ENCODE assay signal across 8 cellular contexts in the genomic region with DNA sequence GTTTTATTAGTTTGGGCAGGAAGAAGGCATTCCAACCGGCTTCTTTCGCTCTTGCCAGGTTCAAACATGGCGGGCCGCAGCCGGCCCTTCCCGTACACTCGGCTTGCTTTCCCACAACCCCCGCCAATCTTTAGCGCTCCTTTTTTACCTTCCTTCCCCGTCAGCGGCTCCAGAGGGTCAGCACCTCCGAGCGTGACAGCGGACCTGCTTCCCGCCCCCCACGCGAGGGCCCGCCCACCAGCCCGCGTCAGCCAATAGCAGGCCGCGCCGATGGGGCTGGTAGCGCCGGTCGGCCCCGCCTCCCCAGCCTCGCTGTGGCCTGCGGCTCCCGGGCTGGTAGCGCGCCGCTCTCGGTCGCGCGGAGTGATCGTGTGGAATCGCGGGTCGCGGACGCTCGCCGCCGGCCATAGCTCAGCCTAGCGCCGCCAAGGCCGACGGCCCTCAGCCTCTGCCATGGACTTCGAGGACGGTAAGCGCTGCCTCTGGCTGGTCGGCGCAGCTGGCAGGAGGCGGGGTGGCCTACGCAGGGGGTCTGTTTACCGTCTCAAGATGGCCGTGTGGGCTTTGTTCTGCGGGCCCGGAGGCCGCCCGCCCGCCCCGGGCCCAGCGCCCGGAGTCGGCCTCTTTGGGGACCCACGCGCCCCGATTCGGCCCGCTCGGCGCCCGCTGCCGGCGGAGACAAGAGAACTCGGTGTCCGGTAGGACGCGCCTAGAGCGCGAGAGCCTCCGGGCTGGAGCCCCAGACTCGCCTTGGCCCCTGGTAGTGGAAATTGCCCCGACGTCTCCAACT. TPM values are rescaled to one million over a fixed set of nuclear protein-coding genes. Genes with fewer than 3 reads are reported as not detected.
A peak's percentile ranks its signal among the peaks of the same experiment; 100 is the strongest.
DNase-seq lines count a peak whose midpoint lies in the region; ATAC-seq and TF ChIP-seq lines count a peak whose summit lies in the region.

A gene with protein sequence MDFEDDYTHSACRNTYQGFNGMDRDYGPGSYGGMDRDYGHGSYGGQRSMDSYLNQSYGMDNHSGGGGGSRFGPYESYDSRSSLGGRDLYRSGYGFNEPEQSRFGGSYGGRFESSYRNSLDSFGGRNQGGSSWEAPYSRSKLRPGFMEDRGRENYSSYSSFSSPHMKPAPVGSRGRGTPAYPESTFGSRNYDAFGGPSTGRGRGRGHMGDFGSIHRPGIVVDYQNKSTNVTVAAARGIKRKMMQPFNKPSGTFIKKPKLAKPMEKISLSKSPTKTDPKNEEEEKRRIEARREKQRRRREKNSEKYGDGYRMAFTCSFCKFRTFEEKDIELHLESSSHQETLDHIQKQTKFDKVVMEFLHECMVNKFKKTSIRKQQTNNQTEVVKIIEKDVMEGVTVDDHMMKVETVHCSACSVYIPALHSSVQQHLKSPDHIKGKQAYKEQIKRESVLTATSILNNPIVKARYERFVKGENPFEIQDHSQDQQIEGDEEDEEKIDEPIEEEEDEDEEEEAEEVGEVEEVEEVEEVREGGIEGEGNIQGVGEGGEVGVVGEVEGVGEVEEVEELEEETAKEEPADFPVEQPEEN (plus strand): TSS at position 306 of the 790 bp plus-strand sequence. CDS start 148 bp downstream, at position 454.

- ATAC-seq in DND-41 (ENCODE audit: insufficient read depth, low read depth) (peak; percentile 93), GM21786 (IDR thresholded peaks at IDR 0.05; ENCODE audit: unreplicated experiment) (peak; percentile 93), naive B cell (ENCODE audit: low read depth in 2 of 2) (peak; percentile 93 to 95)
- ATAC-seq in stimulated activated memory B cell treated with anti-CD40 and anti-IgM and Interleukin-4, amounts not matched to agents 10 μg/mL and 1 μg/mL and 100 μg/mL, for 72 hours = peak; percentile 99

- H3K27me3 ChIP-seq in DND-41 (ENCODE audit: insufficient read depth, low read length, poor library complexity) = no peaks in the 10 kb centered on the region

- peak within 1 kb of the TSS; percentile 86 to 99 (median 96) for H3K27ac Mint-ChIP-seq in naive B cell
- H3K27ac Mint-ChIP-seq in stimulated activated memory B cell treated with anti-CD40 and anti-IgM and Interleukin-4, amounts not matched to agents 10 μg/mL and 1 μg/mL and 100 μg/mL, for 72 hours = peak within 1 kb of the TSS; percentile 92

- peaks cover 28% of the 10 kb centered on the region; the same call in 1 of the 2 replicates for H4K20me1 ChIP-seq in DND-41 (ENCODE audit: insufficient read depth, low read length)

- H3K9me3 ChIP-seq in DND-41 (ENCODE audit: insufficient read depth, low read length, severe bottlenecking) = no peaks in the 10 kb centered on the region
- no peaks in the 10 kb centered on the region for H3K9me3 ChIP-seq in KOPT-K1 (ENCODE audit: insufficient read depth, low read length, poor library complexity, severe bottlenecking)

- H3K27ac ChIP-seq in DND-41 (ENCODE audit: low read length) (peak within 1 kb of the TSS; percentile 96), KOPT-K1 (ENCODE audit: low read depth, low read length, poor library complexity, severe bottlenecking) (peak within 1 kb of the TSS; percentile 80)

- H3K27me3 Mint-ChIP-seq in naive B cell = no peaks in the 10 kb centered on the region
- H3K27me3 Mint-ChIP-seq in stimulated activated memory B cell treated with anti-CD40 and anti-IgM and Interleukin-4, amounts not matched to agents 10 μg/mL and 1 μg/mL and 100 μg/mL, for 72 hours = no peaks in the 10 kb centered on the region

- H3K36me3 Mint-ChIP-seq in naive B cell = peaks cover 0 to 5% of the 10 kb centered on the region in 2 donors
- H3K36me3 Mint-ChIP-seq in stimulated activated memory B cell treated with anti-CD40 and anti-IgM and Interleukin-4, amounts not matched to agents 10 μg/mL and 1 μg/mL and 100 μg/mL, for 72 hours = peaks cover 17% of the 10 kb centered on the region

- H3K4me1 Mint-ChIP-seq in naive B cell = peaks cover 23 to 37% (median 34%) of the 10 kb centered on the region in 3 donors
- H3K4me1 Mint-ChIP-seq in stimulated activated memory B cell treated with anti-CD40 and anti-IgM and Interleukin-4, amounts not matched to agents 10 μg/mL and 1 μg/mL and 100 μg/mL, for 72 hours = peaks cover 31% of the 10 kb centered on the region

- peaks cover 44% of the 10 kb centered on the region for H3K4me1 ChIP-seq in DND-41 (ENCODE audit: insufficient read depth, low read length)

- H3K4me3 ChIP-seq in DND-41 (ENCODE audit: low read depth in 1 of 2, low read length in 2 of 2) = peak within 1 kb of the TSS; percentile 50 to 92

- H2AFZ ChIP-seq in DND-41 (ENCODE audit: low read depth, low read length) = peak within 1 kb of the TSS; percentile 91

- DNase-seq in DND-41 (peak; percentile 97), RKO (ENCODE audit: low spot score) (peak; percentile 96), activated T-helper 1 cell treated with Interleukin-2 at 50 U/mL for 16 hours (ENCODE audit: low read depth) (peak; percentile 86), fibroblast of gingiva (ENCODE audit: low read depth) (peak; percentile 94), naive B cell (peak; percentile 94)

- H3K4me2 ChIP-seq in DND-41 (ENCODE audit: insufficient read depth, low read length) = peak within 1 kb of the TSS; percentile 77

- no peaks in the 10 kb centered on the region for H3K9me3 Mint-ChIP-seq in naive B cell
- H3K9me3 Mint-ChIP-seq in stimulated activated memory B cell treated with anti-CD40 and anti-IgM and Interleukin-4, amounts not matched to agents 10 μg/mL and 1 μg/mL and 100 μg/mL, for 72 hours = no peaks in the 10 kb centered on the region

- peak within 1 kb of the TSS; percentile 93 for H3K9ac ChIP-seq in DND-41 (ENCODE audit: low read depth, low read length)

- peaks cover 51% of the 10 kb centered on the region for H3K79me2 ChIP-seq in DND-41 (ENCODE audit: insufficient read depth, low read length)

- H3K4me3 Mint-ChIP-seq in naive B cell = peak within 1 kb of the TSS; percentile 97 to 99 (median 98)
- peak within 1 kb of the TSS; percentile 90 for H3K4me3 Mint-ChIP-seq in stimulated activated memory B cell treated with anti-CD40 and anti-IgM and Interleukin-4, amounts not matched to agents 10 μg/mL and 1 μg/mL and 100 μg/mL, for 72 hours

- peak; percentile 16 for TF ChIP-seq CTCF in DND-41 (IDR thresholded peaks at IDR 0.05; ENCODE audit: borderline replicate concordance, extremely low read depth, low read length, poor library complexity, severe bottlenecking)

- H3K36me3 ChIP-seq in DND-41 (ENCODE audit: insufficient read depth, low read length) (peaks cover 27% of the 10 kb centered on the region), KOPT-K1 (ENCODE audit: insufficient read depth, low read length) (peaks cover 29% of the 10 kb centered on the region)

RNA-seq across cellular contexts. Expression of the gene that starts here (rescaled TPM):
- 10 to 100 TPM in 4 of 6 donors, 1 to 10 TPM in 2; 7.8 to 15.8 (median 12.0) TPM for polyA plus RNA-seq in naive B cell (ENCODE audit: low read depth in 6 of 6)

Comparison
In these comparisons a context has a peak if more than half of its experiments do, and no peak if none do; other contexts are left out.
1. Peak in every context shown above with its lines: DNase-seq, ATAC-seq, H3K4me3 ChIP-seq and H3K27ac ChIP-seq.